In the genomic region with DNA sequence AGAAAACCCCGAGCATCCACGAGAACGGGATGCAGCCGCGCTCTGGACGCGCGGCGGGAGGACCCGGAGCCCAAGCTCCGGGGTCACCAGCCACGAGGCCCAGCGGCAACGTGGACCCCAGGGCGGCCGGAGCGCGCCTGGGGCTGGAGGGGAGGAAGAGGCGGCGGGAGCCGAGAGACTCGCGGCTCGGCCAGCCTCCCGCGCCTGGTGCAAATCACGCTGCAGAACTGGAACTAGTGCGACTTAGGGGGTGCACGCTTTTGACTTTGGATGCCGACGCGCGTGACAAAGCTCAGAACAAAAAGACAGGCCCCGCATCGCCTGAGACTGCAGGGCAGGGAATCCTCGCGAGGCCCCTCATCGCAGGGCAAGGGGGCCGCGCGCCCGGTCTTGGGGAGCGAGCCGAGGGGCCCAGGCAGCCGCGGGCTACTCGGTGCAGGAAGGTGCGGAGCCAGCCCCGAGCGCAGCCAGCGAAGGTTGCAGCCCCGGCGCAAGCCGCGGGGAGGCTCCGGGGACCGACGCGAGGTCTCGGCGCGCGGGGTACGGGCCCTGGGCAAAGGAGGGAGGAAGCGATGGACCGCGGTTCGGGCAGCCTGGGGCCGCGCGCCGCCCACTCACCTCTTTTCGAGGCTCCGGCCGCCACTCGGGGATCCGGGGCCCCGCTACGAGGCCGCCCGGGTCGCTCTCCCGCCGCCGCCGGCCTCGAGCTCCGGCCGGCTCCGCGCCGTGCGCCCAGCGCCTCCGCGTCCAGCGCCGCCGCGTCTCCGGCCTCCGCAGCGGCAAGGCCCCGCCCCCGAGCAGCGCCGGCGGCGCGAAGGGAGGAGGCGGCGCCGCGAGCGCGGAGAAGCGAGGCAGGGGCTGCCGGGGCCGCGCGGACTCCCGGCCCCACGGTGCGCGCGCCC, we compare ENCODE assay signal across 8 cellular contexts. TPM values are rescaled to one million over a fixed set of nuclear protein-coding genes. Genes with fewer than 3 reads are reported as not detected.
DNase-seq lines count a peak whose midpoint lies in the region; ATAC-seq and TF ChIP-seq lines count a peak whose summit lies in the region.

A gene with protein sequence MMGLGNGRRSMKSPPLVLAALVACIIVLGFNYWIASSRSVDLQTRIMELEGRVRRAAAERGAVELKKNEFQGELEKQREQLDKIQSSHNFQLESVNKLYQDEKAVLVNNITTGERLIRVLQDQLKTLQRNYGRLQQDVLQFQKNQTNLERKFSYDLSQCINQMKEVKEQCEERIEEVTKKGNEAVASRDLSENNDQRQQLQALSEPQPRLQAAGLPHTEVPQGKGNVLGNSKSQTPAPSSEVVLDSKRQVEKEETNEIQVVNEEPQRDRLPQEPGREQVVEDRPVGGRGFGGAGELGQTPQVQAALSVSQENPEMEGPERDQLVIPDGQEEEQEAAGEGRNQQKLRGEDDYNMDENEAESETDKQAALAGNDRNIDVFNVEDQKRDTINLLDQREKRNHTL (minus strand): TSS at position 766 of the 902 bp plus-strand sequence. CDS start 20,238 bp downstream, outside the sequence.

- no peaks in the 10 kb centered on the region for H3K36me3 Mint-ChIP-seq in T-helper 1 cell treated with Interleukin-12 subunit alpha and Interleukin-12 subunit beta and Interleukin-4 antibody, amounts not matched to agents 30 μg/mL and 1 μg/mL, for 36 hours (ENCODE audit: low read depth)
- H3K36me3 Mint-ChIP-seq in stimulated activated effector memory CD8-positive, alpha-beta T cell treated with anti-CD3 and anti-CD28 coated beads, Interleukin-12 subunit alpha, Interleukin-12 subunit beta, amount 100 ng/mL, for 72 hours: no peaks in the 10 kb centered on the region

- H3K27me3 ChIP-seq in duodenal mucosa (ENCODE audit: control insufficient read depth in 1 of 2, insufficient read depth in 2 of 2, low read length in 2 of 2) (no peaks in the 10 kb centered on the region), liver (ENCODE audit: control insufficient read depth in 4 of 4, insufficient read depth in 4 of 4, low read length in 3 of 4) (peaks cover 0 to 3% (median 0%) of the 10 kb centered on the region in 4 donors)

- peak within 1 kb of the TSS; percentile 93 for H3K4me3 Mint-ChIP-seq in T-helper 1 cell treated with Interleukin-12 subunit alpha and Interleukin-12 subunit beta and Interleukin-4 antibody, amounts not matched to agents 30 μg/mL and 1 μg/mL, for 36 hours
- peak within 1 kb of the TSS; percentile 79 for H3K4me3 Mint-ChIP-seq in stimulated activated effector memory CD8-positive, alpha-beta T cell treated with anti-CD3 and anti-CD28 coated beads, Interleukin-12 subunit alpha, Interleukin-12 subunit beta, amount 100 ng/mL, for 72 hours

- TF ChIP-seq RAD21 in liver (IDR thresholded peaks at IDR 0.05): no peak

- H3K9ac ChIP-seq in duodenal mucosa (ENCODE audit: low read depth in 1 of 2, low read length in 2 of 2) (peak within 1 kb of the TSS; percentile 74 to 93), liver (ENCODE audit: low read depth in 1 of 2, low read length in 2 of 2) (peak within 1 kb of the TSS; percentile 28 to 49)

- H3K4me3 ChIP-seq in duodenal mucosa (ENCODE audit: low read depth in 1 of 2, low read length in 2 of 2) (peak within 1 kb of the TSS; percentile 76 to 83), liver (ENCODE audit: low read depth in 1 of 3, low read length in 3 of 3) (peak within 1 kb of the TSS; percentile 30 to 82 (median 67))

- ATAC-seq in stimulated activated effector memory CD8-positive, alpha-beta T cell treated with anti-CD3 and anti-CD28 coated beads, Interleukin-12 subunit alpha, Interleukin-12 subunit beta, amount 100 ng/mL, for 72 hours: peak; percentile 88

- H3K9me3 ChIP-seq in duodenal mucosa (ENCODE audit: control insufficient read depth in 1 of 2, low read length in 2 of 2) (no peaks in the 10 kb centered on the region), liver (ENCODE audit: control insufficient read depth in 4 of 4, low read length in 3 of 4) (no peaks in the 10 kb centered on the region)

- no peak for TF ChIP-seq CTCF in liver (IDR thresholded peaks at IDR 0.05; ENCODE audit: low read depth, low read length, missing input control)

- H3K27ac ChIP-seq in duodenal mucosa (ENCODE audit: low read depth, low read length) (peak within 1 kb of the TSS; percentile 77), liver (ENCODE audit: low read depth in 1 of 2, low read length in 2 of 2) (peak within 1 kb of the TSS; percentile 42 to 44)

- peak within 1 kb of the TSS; percentile 76 for H3K27ac Mint-ChIP-seq in T-helper 1 cell treated with Interleukin-12 subunit alpha and Interleukin-12 subunit beta and Interleukin-4 antibody, amounts not matched to agents 30 μg/mL and 1 μg/mL, for 36 hours
- peak within 1 kb of the TSS; percentile 75 for H3K27ac Mint-ChIP-seq in stimulated activated effector memory CD8-positive, alpha-beta T cell treated with anti-CD3 and anti-CD28 coated beads, Interleukin-12 subunit alpha, Interleukin-12 subunit beta, amount 100 ng/mL, for 72 hours

- DNase-seq in NCI-H1694 treated with DMSO at 0.1 percent for 48 hours (lab: John Stamatoyannopoulos, UW) (peak; percentile 8), NCI-H1694 (lab: John Stamatoyannopoulos, UW) (no peak), H4 (ENCODE audit: low spot score) (no peak), Kasumi-1 (lab: John Stamatoyannopoulos, UW) (peak; percentile 37 to 44)
- DNase-seq in stimulated activated effector memory CD8-positive, alpha-beta T cell treated with anti-CD3 and anti-CD28 coated beads, Interleukin-12 subunit alpha, Interleukin-12 subunit beta, amount 100 ng/mL, for 72 hours (ENCODE audit: low spot score in 2 of 2): peak; percentile 38 to 68

- peaks cover 60% of the 10 kb centered on the region for H3K27me3 Mint-ChIP-seq in T-helper 1 cell treated with Interleukin-12 subunit alpha and Interleukin-12 subunit beta and Interleukin-4 antibody, amounts not matched to agents 30 μg/mL and 1 μg/mL, for 36 hours (ENCODE audit: low read depth)

- H3K4me1 ChIP-seq in duodenal mucosa (ENCODE audit: control insufficient read depth in 1 of 2, insufficient read depth in 2 of 2, low read length in 2 of 2) (peaks cover 22 to 31% of the 10 kb centered on the region in 2 donors), liver (ENCODE audit: control insufficient read depth in 4 of 4, insufficient read depth in 4 of 4, low read length in 3 of 4) (peaks cover 9 to 14% (median 12%) of the 10 kb centered on the region in 4 donors)

- no peaks in the 10 kb centered on the region for H3K9me3 Mint-ChIP-seq in T-helper 1 cell treated with Interleukin-12 subunit alpha and Interleukin-12 subunit beta and Interleukin-4 antibody, amounts not matched to agents 30 μg/mL and 1 μg/mL, for 36 hours
- H3K9me3 Mint-ChIP-seq in stimulated activated effector memory CD8-positive, alpha-beta T cell treated with anti-CD3 and anti-CD28 coated beads, Interleukin-12 subunit alpha, Interleukin-12 subunit beta, amount 100 ng/mL, for 72 hours: no peaks in the 10 kb centered on the region

- peaks cover 8% of the 10 kb centered on the region for H3K4me1 Mint-ChIP-seq in T-helper 1 cell treated with Interleukin-12 subunit alpha and Interleukin-12 subunit beta and Interleukin-4 antibody, amounts not matched to agents 30 μg/mL and 1 μg/mL, for 36 hours (ENCODE audit: low read depth)
- H3K4me1 Mint-ChIP-seq in stimulated activated effector memory CD8-positive, alpha-beta T cell treated with anti-CD3 and anti-CD28 coated beads, Interleukin-12 subunit alpha, Interleukin-12 subunit beta, amount 100 ng/mL, for 72 hours: peaks cover 9% of the 10 kb centered on the region

- H3K36me3 ChIP-seq in duodenal mucosa (ENCODE audit: control insufficient read depth in 1 of 2, insufficient read depth in 2 of 2, low read length in 2 of 2) (no peaks in the 10 kb centered on the region), liver (ENCODE audit: control insufficient read depth in 4 of 4, insufficient read depth in 3 of 4, low read depth in 1 of 4, low read length in 3 of 4) (no peaks in the 10 kb centered on the region)

- 2% methylated on average over 126 of the region's 126 CpGs for WGBS in liver

TF ChIP-seq in liver, 16 proteins besides CTCF, POLR2A, EP300 and RAD21 (continues in another document):
- TF ChIP-seq JUND (IDR thresholded peaks at IDR 0.05) (no peak), TAF1 (conservative IDR thresholded peaks at IDR 0.05) (no peak), HNF4A (conservative IDR thresholded peaks at IDR 0.05) (no peak), SP1 (IDR thresholded peaks at IDR 0.05) (no peak)
- TF ChIP-seq, protein P1, sequence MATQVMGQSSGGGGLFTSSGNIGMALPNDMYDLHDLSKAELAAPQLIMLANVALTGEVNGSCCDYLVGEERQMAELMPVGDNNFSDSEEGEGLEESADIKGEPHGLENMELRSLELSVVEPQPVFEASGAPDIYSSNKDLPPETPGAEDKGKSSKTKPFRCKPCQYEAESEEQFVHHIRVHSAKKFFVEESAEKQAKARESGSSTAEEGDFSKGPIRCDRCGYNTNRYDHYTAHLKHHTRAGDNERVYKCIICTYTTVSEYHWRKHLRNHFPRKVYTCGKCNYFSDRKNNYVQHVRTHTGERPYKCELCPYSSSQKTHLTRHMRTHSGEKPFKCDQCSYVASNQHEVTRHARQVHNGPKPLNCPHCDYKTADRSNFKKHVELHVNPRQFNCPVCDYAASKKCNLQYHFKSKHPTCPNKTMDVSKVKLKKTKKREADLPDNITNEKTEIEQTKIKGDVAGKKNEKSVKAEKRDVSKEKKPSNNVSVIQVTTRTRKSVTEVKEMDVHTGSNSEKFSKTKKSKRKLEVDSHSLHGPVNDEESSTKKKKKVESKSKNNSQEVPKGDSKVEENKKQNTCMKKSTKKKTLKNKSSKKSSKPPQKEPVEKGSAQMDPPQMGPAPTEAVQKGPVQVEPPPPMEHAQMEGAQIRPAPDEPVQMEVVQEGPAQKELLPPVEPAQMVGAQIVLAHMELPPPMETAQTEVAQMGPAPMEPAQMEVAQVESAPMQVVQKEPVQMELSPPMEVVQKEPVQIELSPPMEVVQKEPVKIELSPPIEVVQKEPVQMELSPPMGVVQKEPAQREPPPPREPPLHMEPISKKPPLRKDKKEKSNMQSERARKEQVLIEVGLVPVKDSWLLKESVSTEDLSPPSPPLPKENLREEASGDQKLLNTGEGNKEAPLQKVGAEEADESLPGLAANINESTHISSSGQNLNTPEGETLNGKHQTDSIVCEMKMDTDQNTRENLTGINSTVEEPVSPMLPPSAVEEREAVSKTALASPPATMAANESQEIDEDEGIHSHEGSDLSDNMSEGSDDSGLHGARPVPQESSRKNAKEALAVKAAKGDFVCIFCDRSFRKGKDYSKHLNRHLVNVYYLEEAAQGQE (IDR thresholded peaks at IDR 0.05): no peak

RNA-seq across cellular contexts. Expression of the gene that starts here (rescaled TPM):
- 45.2 and 57.5 TPM in 2 replicates for total RNA-seq in H4 (2014; rRNA removed; shearing (Covaris generic))
- 10 to 100 TPM in 1 of 2 donors, 1 to 10 TPM in 1; 9.2 to 28.5 TPM for total RNA-seq in liver
- 10 to 100 TPM in 1 of 2 donors, 1 to 10 TPM in 1; 7.9 to 17.1 TPM for polyA plus RNA-seq in liver

Comparison
In these comparisons a context has a peak if more than half of its experiments do, and no peak if none do; other contexts are left out.
1. DNase-seq: peak in NCI-H1694 treated with DMSO at 0.1 percent for 48 hours (single experiment), Kasumi-1 (2 of 2) and stimulated activated effector memory CD8-positive, alpha-beta T cell treated with anti-CD3 and anti-CD28 coated beads, Interleukin-12 subunit alpha, Interleukin-12 subunit beta, amount 100 ng/mL, for 72 hours (2 of 2); none in NCI-H1694 (single experiment) and H4 (single experiment).